ENCODE assay signal across 25 cellular contexts in the genomic region with DNA sequence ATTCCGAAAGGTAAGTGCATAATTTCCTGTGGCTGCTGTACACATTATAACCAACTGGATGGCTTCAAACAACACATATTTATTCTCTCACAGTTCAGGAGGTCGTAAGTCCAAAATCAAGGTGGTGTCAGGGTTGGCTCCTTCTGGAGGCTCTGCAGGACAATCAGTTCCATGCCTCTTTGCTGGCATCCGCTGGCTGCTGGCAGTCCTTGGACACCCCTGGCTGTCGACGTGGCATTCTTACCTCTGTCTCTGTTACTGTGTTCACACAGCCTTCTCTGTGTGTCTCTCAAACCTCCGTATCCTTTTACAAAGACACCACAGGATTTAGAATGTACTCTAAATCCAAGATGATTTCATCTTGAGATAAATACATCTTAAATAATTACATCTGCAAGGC.
"Had no signal": no experiment of that assay in that cellular context is flagged by ENCODE, and none has a peak within 500 bp of the region (broad histone marks: within the 10 kb centered on the region; RNA-seq: fewer than 3 reads in every experiment).

No MANE protein-coding gene starts in this region.

- H3K4me1 ChIP-seq: SJSA1 had no signal

- FAIRE-seq: HepG2, RCC 7860 had no signal

- H3K36me3 ChIP-seq: MG63, SJSA1 had no signal

- DNase-seq: IMR-90, Karpas-422, KG1, MG63, NCI-H1092, NCI-H1105 treated with DMSO at 0.1 percent for 48 hours, NCI-H1417 treated with DMSO at 0.1 percent for 48 hours, NCI-H146, NCI-H1694 treated with DMSO at 0.1 percent for 48 hours, NCI-H1930, NCI-H2081, NCI-H2171, NCI-H226, NCI-H446, NCI-H510A, NCI-H524 treated with DMSO at 0.1 percent for 48 hours, NCI-H69, NCI-H774, RPMI8226, SIG-M5, SW 1271 had no signal

- H3K27ac ChIP-seq: SJSA1, SK-N-MC had no signal

- H3K27me3 ChIP-seq: MG63, SJSA1 had no signal

- ATAC-seq: HepG2 had no signal

- H3K4me3 ChIP-seq: MG63, SJSA1, SK-N-MC had no signal

- H3K9me3 ChIP-seq: MG63 had no signal
